ENCODE assay signal across 8 cellular contexts in the genomic region with DNA sequence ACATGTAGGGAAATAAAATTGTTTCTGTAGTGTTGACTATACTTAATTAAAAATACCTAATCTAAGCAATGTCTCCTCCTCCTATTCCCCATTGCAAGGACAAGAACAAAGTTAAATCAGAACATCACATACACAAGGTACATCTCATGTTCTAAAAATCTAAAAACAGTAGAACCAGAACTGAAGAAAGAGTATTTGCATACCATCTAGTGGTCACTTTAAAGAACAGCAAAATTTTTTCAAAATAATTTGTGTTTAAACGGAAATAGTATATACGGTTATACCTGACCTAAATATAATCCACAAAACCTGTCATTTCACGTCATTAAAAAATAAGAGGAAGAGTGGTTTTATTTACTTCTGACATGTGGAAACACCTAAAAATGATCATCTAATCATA.
A peak's percentile ranks its signal among the peaks of the same experiment; 100 is the strongest.
DNase-seq lines count a peak whose midpoint lies in the region; ATAC-seq, FAIRE-seq and TF ChIP-seq lines count a peak whose summit lies in the region.

No MANE protein-coding gene starts in this region.

- H3K9me2 ChIP-seq in hepatocyte (replicated peaks; ENCODE audit: insufficient read depth): no peaks in the 10 kb centered on the region

- no peaks in the 10 kb centered on the region for H4K20me1 ChIP-seq in hepatocyte (ENCODE audit: insufficient read depth, poor library complexity, severe bottlenecking)

- peak; percentile 81 for FAIRE-seq in RCC 7860 (lab: Jason Lieb, UNC)

- H3K9me3 ChIP-seq in hepatocyte (ENCODE audit: low read depth): no peaks in the 10 kb centered on the region
- H3K9me3 ChIP-seq in uterus: no peaks in the 10 kb centered on the region

- intact Hi-C loops in uterus (cut with DNase I; ENCODE audit: low total_unique reads): no loop called here

- WGBS in hepatocyte (ENCODE audit: low lambda C conversion rate, missing lambda C conversion rate): 14% methylated on average over 3 of the region's 3 CpGs

- no peak for ATAC-seq in HG03565 (IDR thresholded peaks at IDR 0.05; ENCODE audit: unreplicated experiment)

- no peaks in the 10 kb centered on the region for H3K4me1 ChIP-seq in hepatocyte (ENCODE audit: insufficient read depth)
- H3K4me1 ChIP-seq in uterus: no peaks in the 10 kb centered on the region

- TF ChIP-seq CTCF in GM12874 (IDR thresholded peaks at IDR 0.05; ENCODE audit: insufficient read depth, low read depth, low read length) (0 out of 2 replicates have a peak, but pooled peaks have one; percentile 15), hepatocyte (IDR thresholded peaks at IDR 0.05; ENCODE audit: poor library complexity) (peak; percentile 76), uterus (IDR thresholded peaks at IDR 0.05) (no peak)

- DNase-seq in HuH-7.5 (ENCODE audit: low spot score) (peak; percentile 3), RCC 7860 (ENCODE audit: low spot score) (peak; percentile 49), hepatocyte (ENCODE audit: low spot score) (no peak), midbrain (lab: John Stamatoyannopoulos, UW) (no peak), uterus (no peak)
- no peak for DNase-seq in activated CD4-positive, alpha-beta T cell treated with anti-CD3 and anti-CD28 coated beads, Interleukin-2, amount 50 U/mL, for 48 hours

- H3K4me3 ChIP-seq in hepatocyte (no peak overlapping the region), uterus (no peak overlapping the region)

- no peak for TF ChIP-seq POLR2A in uterus (IDR thresholded peaks at IDR 0.05)

- H2AFZ ChIP-seq in hepatocyte: no peak overlapping the region

- H3K27ac ChIP-seq in hepatocyte (no peak overlapping the region), uterus (no peak overlapping the region)

- H3K27me3 ChIP-seq in hepatocyte (no peaks in the 10 kb centered on the region), uterus (no peaks in the 10 kb centered on the region)

- H3K79me2 ChIP-seq in hepatocyte: no peaks in the 10 kb centered on the region

- no peak overlapping the region for H3K4me2 ChIP-seq in hepatocyte

- H3K36me3 ChIP-seq in hepatocyte (replicated peaks; ENCODE audit: insufficient read depth, low read depth) (no peaks in the 10 kb centered on the region), uterus (no peaks in the 10 kb centered on the region)

Comparison
In these comparisons a context has a peak if more than half of its experiments do, and no peak if none do; other contexts are left out.
1. CTCF ChIP-seq: peak in GM12874 (single experiment) and hepatocyte (single experiment); none in uterus (0 of 4).
2. DNase-seq: peak in HuH-7.5 (single experiment) and RCC 7860 (single experiment); none in hepatocyte (single experiment), activated CD4-positive, alpha-beta T cell treated with anti-CD3 and anti-CD28 coated beads, Interleukin-2, amount 50 U/mL, for 48 hours (0 of 2), midbrain (single experiment) and uterus (0 of 2).